22 cellular contexts compared by ENCODE assay signal in the genomic region with DNA sequence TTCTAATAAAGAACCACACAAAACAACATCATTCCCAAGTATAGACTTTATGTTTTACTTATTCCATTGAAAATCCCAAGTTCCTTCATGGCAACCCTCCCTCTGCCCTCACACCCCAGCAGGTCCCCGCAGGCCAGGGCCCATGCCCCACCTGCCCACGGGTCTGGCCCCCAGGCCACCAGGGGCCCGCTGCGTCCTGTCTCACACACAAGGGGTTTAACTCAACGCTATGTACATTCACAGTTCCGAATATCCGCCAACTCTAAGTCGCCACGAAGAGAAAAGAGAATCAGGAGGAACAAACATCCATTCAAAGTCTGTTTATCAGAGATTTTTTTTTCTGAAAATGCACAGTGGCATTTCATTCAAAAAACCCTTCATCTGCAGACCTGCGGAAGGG. TPM values are rescaled to one million over a fixed set of nuclear protein-coding genes. Genes with fewer than 3 reads are reported as not detected.
"Had no signal": no experiment of that assay in that cellular context is flagged by ENCODE, and none has a peak within 500 bp of the region (broad histone marks: within the 10 kb centered on the region; RNA-seq: fewer than 3 reads in every experiment).

No MANE protein-coding gene starts in this region.

- H3K4me1 ChIP-seq: gastrocnemius medialis, heart right ventricle, left ventricle myocardium inferior, lower lobe of right lung, parathyroid adenoma, psoas muscle, uterus had no signal

- H3K4me3 Mint-ChIP-seq: naive B cell, nephron progenitor cell had no signal

- DNase-seq: effector memory CD4-positive, alpha-beta T cell; gastrocnemius medialis; heart right ventricle; hypothalamus; kidney glomerular epithelial cell; left ventricle myocardium inferior; lower lobe of right lung; mesenchymal stem cell; naive B cell; nephron progenitor cell; retina; stimulated activated CD4-positive, alpha-beta T cell treated with anti-CD3 and anti-CD28 coated beads, Interleukin-2, amount 100 ng/mL, for 24 hours; stimulated activated CD4-positive, alpha-beta T cell treated with anti-CD3 and anti-CD28 coated beads, Interleukin-4, amount 100 ng/mL, for 4 hours; stimulated activated naive CD4-positive, alpha-beta T cell; trophoblast cell; uterus had no signal

- H3K4me1 Mint-ChIP-seq: nephron progenitor cell had no signal

- H3K9me3 ChIP-seq: gastrocnemius medialis, uterus had no signal

- H3K79me2 ChIP-seq: parathyroid adenoma had no signal

- H3K27me3 Mint-ChIP-seq: naive B cell had no signal

- H2AFZ ChIP-seq: parathyroid adenoma had no signal

- ATAC-seq: esophagus mucosa, gastrocnemius medialis, heart right ventricle, lower lobe of right lung, psoas muscle, sciatic nerve had no signal

- H3K27me3 ChIP-seq: heart right ventricle, uterus had no signal

- H3K36me3 ChIP-seq: gastrocnemius medialis, uterus had no signal

- H3K4me3 ChIP-seq: gastrocnemius medialis, heart right ventricle, left ventricle myocardium inferior, lower lobe of right lung, psoas muscle, skin epidermis, uterus had no signal

- H3K27ac ChIP-seq: gastrocnemius medialis, heart right ventricle, left ventricle myocardium inferior, lower lobe of right lung, parathyroid adenoma, psoas muscle, skin epidermis, uterus had no signal

- H3K9ac ChIP-seq: parathyroid adenoma had no signal

- H3K27ac Mint-ChIP-seq: nephron progenitor cell had no signal

RNA-seq across cellular contexts. Expression of a gene that starts 16.2 kb away (rescaled TPM):
- total RNA-seq: fibroblast of lung, gastrocnemius medialis, left ventricle myocardium inferior, psoas muscle, sciatic nerve had no signal
- polyA plus RNA-seq: fibroblast of lung had no signal
